In genomic region chr2:75570024-75570947, GRCh38 we compare ENCODE assay signal across 1 cellular context.
TF ChIP-seq lines count a peak whose summit lies in the region.

No MANE protein-coding gene starts in this region.

TF ChIP-seq in GM23338, 12 proteins besides CTCF, POLR2A, EP300 and RAD21:
- TF ChIP-seq ZNF462 (CRISPR knock-in tag; IDR thresholded peaks at IDR 0.05) = no peak
- no peak for TF ChIP-seq CREB1 (CRISPR knock-in tag; IDR thresholded peaks at IDR 0.05; ENCODE audit: low read depth)
- TF ChIP-seq ETS1 (IDR thresholded peaks at IDR 0.05) = no peak
- TF ChIP-seq POLR2AphosphoS5 (IDR thresholded peaks at IDR 0.05; ENCODE audit: low read depth) = no peak
- TF ChIP-seq REST (IDR thresholded peaks at IDR 0.05; ENCODE audit: unreplicated experiment) = no peak
- no peak for TF ChIP-seq STAT1 (IDR thresholded peaks at IDR 0.05; ENCODE audit: unreplicated experiment)
- TF ChIP-seq EZH2 (IDR thresholded peaks at IDR 0.05; ENCODE audit: low read depth, unreplicated experiment) = no peak
- TF ChIP-seq EZH2phosphoT487 (IDR thresholded peaks at IDR 0.05; ENCODE audit: unreplicated experiment) = no peak
- TF ChIP-seq NANOG (IDR thresholded peaks at IDR 0.05; ENCODE audit: borderline replicate concordance) = no peak
